Comparison of ENCODE assay signal across 1 cellular context in genomic region chr19:13116282-13117175, GRCh38.
TF ChIP-seq lines count a peak whose summit lies in the region.

TRMT1 (minus strand) TSS chr19:13116740; CDS start chr19:13116399, 341 bp downstream.

TF ChIP-seq in GM12878, 131 proteins besides CTCF, POLR2A, EP300 and RAD21 (continued from another document):
- TF ChIP-seq E2F8 (IDR thresholded peaks at IDR 0.05; ENCODE audit: low read depth, partially characterized antibody) (peak; percentile 57), RAD51 (IDR thresholded peaks at IDR 0.05) (peak; percentile 93), BMI1 (IDR thresholded peaks at IDR 0.05; ENCODE audit: borderline replicate concordance) (no peak), MYB (IDR thresholded peaks at IDR 0.05; ENCODE audit: borderline replicate concordance, low read depth, low read length) (no peak), KAT2A (conservative IDR thresholded peaks at IDR 0.05; ENCODE audit: control insufficient read depth, low read depth, low read length) (no peak), ELK1 (IDR thresholded peaks at IDR 0.05; ENCODE audit: low read depth, low read length) (no peak), SMAD1 (IDR thresholded peaks at IDR 0.05; ENCODE audit: low read depth, partially characterized antibody) (no peak), FOXK2 (IDR thresholded peaks at IDR 0.05) (peak; percentile 65; the same call in 1 of the 2 replicates), SIX5 (IDR thresholded peaks at IDR 0.05; ENCODE audit: low read depth, low read length, severe bottlenecking) (peak; percentile 69)
TF ChIP-seq in GM12878: peak in this region for 62.
